Comparison of ENCODE assay signal across 1 cellular context in the genomic region with DNA sequence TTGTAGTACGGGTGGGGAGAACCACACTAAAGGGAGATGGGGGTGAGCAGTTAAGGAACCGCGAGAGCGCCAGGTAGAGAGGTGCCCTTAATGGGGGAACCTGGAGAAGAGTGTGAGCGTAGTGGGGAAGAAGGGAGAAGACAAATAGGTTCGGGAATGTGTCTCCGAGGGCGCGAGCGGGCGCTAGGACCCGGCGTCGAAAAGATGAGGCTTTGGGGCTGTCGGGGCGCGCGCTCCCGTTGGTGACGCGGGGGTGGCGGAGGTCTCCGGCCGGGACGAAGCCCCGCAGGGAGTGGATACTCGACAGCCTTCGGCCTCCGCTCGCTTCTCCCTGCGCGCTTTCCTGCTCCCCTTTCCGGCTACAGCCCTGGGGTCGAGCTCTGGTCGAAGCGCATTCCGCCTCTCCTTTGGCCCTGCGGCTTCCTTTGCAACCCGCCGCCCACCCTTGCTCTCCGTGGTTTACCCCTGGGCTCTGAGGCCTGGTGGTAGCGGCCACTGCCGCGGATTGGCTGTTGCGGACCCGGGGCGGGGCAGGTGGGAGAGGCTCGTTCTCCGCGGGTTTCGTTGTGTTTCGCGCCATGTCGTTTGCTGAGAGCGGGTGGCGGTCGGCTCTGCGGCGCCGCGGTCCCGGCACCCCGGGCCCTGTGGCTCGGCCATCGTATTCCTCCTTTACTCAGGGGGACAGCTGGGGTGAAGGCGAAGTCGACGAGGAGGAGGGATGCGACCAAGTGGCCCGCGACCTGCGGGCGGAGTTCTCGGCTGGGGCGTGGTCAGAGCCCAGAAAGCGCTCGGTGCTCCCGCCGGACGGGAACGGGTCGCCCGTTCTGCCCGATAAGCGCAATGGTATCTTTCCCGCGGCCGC.
A peak's percentile ranks its signal among the peaks of the same experiment; 100 is the strongest.
TF ChIP-seq lines count a peak whose summit lies in the region.

TSS of gene ARL6IP6 (plus strand) at position 574 of the 862 bp plus-strand sequence. CDS start at position 579, 5 bp downstream.

TF ChIP-seq in HEK293, 187 proteins besides CTCF, POLR2A, EP300 and RAD21 (continued from another document and continues in another):
- TF ChIP-seq, protein P1, sequence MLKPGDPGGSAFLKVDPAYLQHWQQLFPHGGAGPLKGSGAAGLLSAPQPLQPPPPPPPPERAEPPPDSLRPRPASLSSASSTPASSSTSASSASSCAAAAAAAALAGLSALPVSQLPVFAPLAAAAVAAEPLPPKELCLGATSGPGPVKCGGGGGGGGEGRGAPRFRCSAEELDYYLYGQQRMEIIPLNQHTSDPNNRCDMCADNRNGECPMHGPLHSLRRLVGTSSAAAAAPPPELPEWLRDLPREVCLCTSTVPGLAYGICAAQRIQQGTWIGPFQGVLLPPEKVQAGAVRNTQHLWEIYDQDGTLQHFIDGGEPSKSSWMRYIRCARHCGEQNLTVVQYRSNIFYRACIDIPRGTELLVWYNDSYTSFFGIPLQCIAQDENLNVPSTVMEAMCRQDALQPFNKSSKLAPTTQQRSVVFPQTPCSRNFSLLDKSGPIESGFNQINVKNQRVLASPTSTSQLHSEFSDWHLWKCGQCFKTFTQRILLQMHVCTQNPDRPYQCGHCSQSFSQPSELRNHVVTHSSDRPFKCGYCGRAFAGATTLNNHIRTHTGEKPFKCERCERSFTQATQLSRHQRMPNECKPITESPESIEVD (tag by site-specific recombination; IDR thresholded peaks at IDR 0.05), result no peak
- TF ChIP-seq, protein P2, sequence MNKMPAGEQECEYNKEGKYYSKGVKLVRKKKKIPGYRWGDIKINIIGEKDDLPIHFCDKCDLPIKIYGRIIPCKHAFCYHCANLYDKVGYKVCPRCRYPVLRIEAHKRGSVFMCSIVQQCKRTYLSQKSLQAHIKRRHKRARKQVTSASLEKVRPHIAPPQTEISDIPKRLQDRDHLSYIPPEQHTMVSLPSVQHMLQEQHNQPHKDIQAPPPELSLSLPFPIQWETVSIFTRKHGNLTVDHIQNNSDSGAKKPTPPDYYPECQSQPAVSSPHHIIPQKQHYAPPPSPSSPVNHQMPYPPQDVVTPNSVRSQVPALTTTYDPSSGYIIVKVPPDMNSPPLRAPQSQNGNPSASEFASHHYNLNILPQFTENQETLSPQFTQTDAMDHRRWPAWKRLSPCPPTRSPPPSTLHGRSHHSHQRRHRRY (tag by site-specific recombination; IDR thresholded peaks at IDR 0.05), result no peak
- TF ChIP-seq ZNF184 (tag by site-specific recombination; IDR thresholded peaks at IDR 0.05) (peak; percentile 77; the same call in 1 of the 2 replicates), ZNF624 (tag by site-specific recombination; IDR thresholded peaks at IDR 0.05) (no peak), ZNF140 (tag by site-specific recombination; IDR thresholded peaks at IDR 0.05) (no peak; the same call in 1 of the 2 replicates), OVOL3 (tag by site-specific recombination; IDR thresholded peaks at IDR 0.05) (peak; percentile 58; the same call in 1 of the 2 replicates), ZNF488 (tag by site-specific recombination; IDR thresholded peaks at IDR 0.05) (no peak), ZNF621 (tag by site-specific recombination; IDR thresholded peaks at IDR 0.05) (no peak), ZNF404 (tag by site-specific recombination; IDR thresholded peaks at IDR 0.05) (no peak), ZNF792 (tag by site-specific recombination; IDR thresholded peaks at IDR 0.05) (peak; percentile 58; the same call in 1 of the 2 replicates), ZNF747 (tag by site-specific recombination; IDR thresholded peaks at IDR 0.05) (no peak), GLIS1 (tag by site-specific recombination; IDR thresholded peaks at IDR 0.05) (peak; percentile 12; the same call in 1 of the 2 replicates), PRDM1 (tag by site-specific recombination; IDR thresholded peaks at IDR 0.05) (no peak; the same call in 1 of the 2 replicates), ZNF473 (tag by site-specific recombination; IDR thresholded peaks at IDR 0.05) (no peak), ZFP37 (tag by site-specific recombination; IDR thresholded peaks at IDR 0.05) (peak; percentile 66; the same call in 1 of the 2 replicates), ZNF24 (tag by site-specific recombination; IDR thresholded peaks at IDR 0.05) (peak; percentile 62; the same call in 1 of the 2 replicates), ZBTB20 (tag by site-specific recombination; IDR thresholded peaks at IDR 0.05) (peak; percentile 57; the same call in 1 of the 2 replicates), ZNF324 (tag by site-specific recombination; IDR thresholded peaks at IDR 0.05) (peak; percentile 70), ZNF777 (tag by site-specific recombination; IDR thresholded peaks at IDR 0.05; ENCODE audit: borderline replicate concordance) (peak; percentile 89; the same call in 1 of the 2 replicates), ZNF555 (tag by site-specific recombination; conservative IDR thresholded peaks at IDR 0.05) (no peak), ZNF791 (tag by site-specific recombination; IDR thresholded peaks at IDR 0.05) (no peak), MEIS1 (CRISPR knock-in tag; IDR thresholded peaks at IDR 0.05; ENCODE audit: borderline replicate concordance) (no peak), RBAK (tag by site-specific recombination; IDR thresholded peaks at IDR 0.05) (no peak; the same call in 1 of the 2 replicates), ZNF433 (tag by site-specific recombination; IDR thresholded peaks at IDR 0.05; ENCODE audit: low read depth) (no peak), ZNF658 (tag by site-specific recombination; IDR thresholded peaks at IDR 0.05) (no peak), ZXDB (tag by site-specific recombination; IDR thresholded peaks at IDR 0.05) (peak; percentile 89), ZNF626 (tag by site-specific recombination; IDR thresholded peaks at IDR 0.05) (no peak), YY1 (tag by site-specific recombination; IDR thresholded peaks at IDR 0.05) (peak; percentile 29), ZNF112 (tag by site-specific recombination; IDR thresholded peaks at IDR 0.05) (no peak), KLF16 (tag by site-specific recombination; IDR thresholded peaks at IDR 0.05) (peak; percentile 96), KLF9 (tag by site-specific recombination; IDR thresholded peaks at IDR 0.05; ENCODE audit: low read depth) (peak; percentile 95), ZFP3 (tag by site-specific recombination; IDR thresholded peaks at IDR 0.05; ENCODE audit: low read depth) (no peak), BCL11A (tag by site-specific recombination; IDR thresholded peaks at IDR 0.05; ENCODE audit: low read depth) (peak; percentile 62; the same call in 1 of the 2 replicates), ZNF138 (tag by site-specific recombination; IDR thresholded peaks at IDR 0.05; ENCODE audit: borderline replicate concordance) (no peak), ZNF174 (tag by site-specific recombination; IDR thresholded peaks at IDR 0.05) (no peak), ELK4 (IDR thresholded peaks at IDR 0.05; ENCODE audit: borderline replicate concordance, low read depth, low read length) (no peak), ZBTB21 (tag by site-specific recombination; IDR thresholded peaks at IDR 0.05) (peak; percentile 64)
- TF ChIP-seq, protein P3, sequence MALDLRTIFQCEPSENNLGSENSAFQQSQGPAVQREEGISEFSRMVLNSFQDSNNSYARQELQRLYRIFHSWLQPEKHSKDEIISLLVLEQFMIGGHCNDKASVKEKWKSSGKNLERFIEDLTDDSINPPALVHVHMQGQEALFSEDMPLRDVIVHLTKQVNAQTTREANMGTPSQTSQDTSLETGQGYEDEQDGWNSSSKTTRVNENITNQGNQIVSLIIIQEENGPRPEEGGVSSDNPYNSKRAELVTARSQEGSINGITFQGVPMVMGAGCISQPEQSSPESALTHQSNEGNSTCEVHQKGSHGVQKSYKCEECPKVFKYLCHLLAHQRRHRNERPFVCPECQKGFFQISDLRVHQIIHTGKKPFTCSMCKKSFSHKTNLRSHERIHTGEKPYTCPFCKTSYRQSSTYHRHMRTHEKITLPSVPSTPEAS (tag by site-specific recombination; IDR thresholded peaks at IDR 0.05), result no peak; the same call in 1 of the 2 replicates
- TF ChIP-seq, protein P4, sequence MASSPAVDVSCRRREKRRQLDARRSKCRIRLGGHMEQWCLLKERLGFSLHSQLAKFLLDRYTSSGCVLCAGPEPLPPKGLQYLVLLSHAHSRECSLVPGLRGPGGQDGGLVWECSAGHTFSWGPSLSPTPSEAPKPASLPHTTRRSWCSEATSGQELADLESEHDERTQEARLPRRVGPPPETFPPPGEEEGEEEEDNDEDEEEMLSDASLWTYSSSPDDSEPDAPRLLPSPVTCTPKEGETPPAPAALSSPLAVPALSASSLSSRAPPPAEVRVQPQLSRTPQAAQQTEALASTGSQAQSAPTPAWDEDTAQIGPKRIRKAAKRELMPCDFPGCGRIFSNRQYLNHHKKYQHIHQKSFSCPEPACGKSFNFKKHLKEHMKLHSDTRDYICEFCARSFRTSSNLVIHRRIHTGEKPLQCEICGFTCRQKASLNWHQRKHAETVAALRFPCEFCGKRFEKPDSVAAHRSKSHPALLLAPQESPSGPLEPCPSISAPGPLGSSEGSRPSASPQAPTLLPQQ (tag by site-specific recombination; IDR thresholded peaks at IDR 0.05), result peak; percentile 92
- TF ChIP-seq, protein P5, sequence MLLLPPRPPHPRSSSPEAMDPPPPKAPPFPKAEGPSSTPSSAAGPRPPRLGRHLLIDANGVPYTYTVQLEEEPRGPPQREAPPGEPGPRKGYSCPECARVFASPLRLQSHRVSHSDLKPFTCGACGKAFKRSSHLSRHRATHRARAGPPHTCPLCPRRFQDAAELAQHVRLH (tag by site-specific recombination; IDR thresholded peaks at IDR 0.05), result peak; percentile 86
- TF ChIP-seq, protein P6, sequence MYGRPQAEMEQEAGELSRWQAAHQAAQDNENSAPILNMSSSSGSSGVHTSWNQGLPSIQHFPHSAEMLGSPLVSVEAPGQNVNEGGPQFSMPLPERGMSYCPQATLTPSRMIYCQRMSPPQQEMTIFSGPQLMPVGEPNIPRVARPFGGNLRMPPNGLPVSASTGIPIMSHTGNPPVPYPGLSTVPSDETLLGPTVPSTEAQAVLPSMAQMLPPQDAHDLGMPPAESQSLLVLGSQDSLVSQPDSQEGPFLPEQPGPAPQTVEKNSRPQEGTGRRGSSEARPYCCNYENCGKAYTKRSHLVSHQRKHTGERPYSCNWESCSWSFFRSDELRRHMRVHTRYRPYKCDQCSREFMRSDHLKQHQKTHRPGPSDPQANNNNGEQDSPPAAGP (tag by site-specific recombination; IDR thresholded peaks at IDR 0.05), result peak; percentile 84; the same call in 1 of the 2 replicates
- TF ChIP-seq, protein P7, sequence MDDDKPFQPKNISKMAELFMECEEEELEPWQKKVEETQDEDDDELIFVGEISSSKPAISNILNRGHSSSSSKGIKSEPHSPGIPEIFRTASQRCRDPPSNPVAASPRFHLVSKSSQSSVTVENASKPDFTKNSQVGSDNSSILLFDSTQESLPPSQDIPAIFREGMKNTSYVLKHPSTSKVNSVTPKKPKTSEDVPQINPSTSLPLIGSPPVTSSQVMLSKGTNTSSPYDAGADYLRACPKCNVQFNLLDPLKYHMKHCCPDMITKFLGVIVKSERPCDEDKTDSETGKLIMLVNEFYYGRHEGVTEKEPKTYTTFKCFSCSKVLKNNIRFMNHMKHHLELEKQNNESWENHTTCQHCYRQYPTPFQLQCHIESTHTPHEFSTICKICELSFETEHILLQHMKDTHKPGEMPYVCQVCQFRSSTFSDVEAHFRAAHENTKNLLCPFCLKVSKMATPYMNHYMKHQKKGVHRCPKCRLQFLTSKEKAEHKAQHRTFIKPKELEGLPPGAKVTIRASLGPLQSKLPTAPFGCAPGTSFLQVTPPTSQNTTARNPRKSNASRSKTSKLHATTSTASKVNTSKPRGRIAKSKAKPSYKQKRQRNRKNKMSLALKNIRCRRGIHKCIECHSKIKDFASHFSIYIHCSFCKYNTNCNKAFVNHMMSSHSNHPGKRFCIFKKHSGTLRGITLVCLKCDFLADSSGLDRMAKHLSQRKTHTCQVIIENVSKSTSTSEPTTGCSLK (tag by site-specific recombination; IDR thresholded peaks at IDR 0.05), result no peak
- TF ChIP-seq, protein P8, sequence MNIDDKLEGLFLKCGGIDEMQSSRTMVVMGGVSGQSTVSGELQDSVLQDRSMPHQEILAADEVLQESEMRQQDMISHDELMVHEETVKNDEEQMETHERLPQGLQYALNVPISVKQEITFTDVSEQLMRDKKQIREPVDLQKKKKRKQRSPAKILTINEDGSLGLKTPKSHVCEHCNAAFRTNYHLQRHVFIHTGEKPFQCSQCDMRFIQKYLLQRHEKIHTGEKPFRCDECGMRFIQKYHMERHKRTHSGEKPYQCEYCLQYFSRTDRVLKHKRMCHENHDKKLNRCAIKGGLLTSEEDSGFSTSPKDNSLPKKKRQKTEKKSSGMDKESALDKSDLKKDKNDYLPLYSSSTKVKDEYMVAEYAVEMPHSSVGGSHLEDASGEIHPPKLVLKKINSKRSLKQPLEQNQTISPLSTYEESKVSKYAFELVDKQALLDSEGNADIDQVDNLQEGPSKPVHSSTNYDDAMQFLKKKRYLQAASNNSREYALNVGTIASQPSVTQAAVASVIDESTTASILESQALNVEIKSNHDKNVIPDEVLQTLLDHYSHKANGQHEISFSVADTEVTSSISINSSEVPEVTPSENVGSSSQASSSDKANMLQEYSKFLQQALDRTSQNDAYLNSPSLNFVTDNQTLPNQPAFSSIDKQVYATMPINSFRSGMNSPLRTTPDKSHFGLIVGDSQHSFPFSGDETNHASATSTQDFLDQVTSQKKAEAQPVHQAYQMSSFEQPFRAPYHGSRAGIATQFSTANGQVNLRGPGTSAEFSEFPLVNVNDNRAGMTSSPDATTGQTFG (tag by site-specific recombination; IDR thresholded peaks at IDR 0.05; ENCODE audit: borderline replicate concordance), result no peak; the same call in 1 of the 2 replicates
